ENCODE assay signal across 27 cellular contexts in the genomic region with DNA sequence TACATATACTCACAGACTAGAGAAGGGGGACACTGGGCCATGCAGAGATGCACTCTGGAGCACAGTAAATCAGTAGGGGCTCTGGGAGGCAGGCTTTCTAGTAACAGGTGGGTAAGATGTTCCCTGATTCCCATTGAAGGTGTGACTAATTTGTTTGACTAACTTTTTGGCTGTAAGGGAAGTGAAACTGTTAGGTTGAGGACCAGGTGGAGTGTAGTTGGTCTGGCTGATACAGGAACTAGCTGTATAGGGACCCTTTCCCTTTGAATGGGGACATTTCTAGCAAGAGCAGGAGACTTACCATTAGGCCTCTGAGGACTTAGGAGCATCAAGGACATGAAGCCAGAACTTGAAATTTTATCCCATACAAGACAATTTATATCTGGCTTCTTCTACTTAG.
"Had no signal": no experiment of that assay in that cellular context is flagged by ENCODE, and none has a peak within 500 bp of the region (broad histone marks: within the 10 kb centered on the region; RNA-seq: fewer than 3 reads in every experiment).

No MANE protein-coding gene starts in this region.

- ATAC-seq: natural killer cell treated with Interleukin-12 subunit alpha and Interleukin-12 subunit beta and Interleukin-15 and Interleukin-18, amount 100 ng/mL, for 72 hours; right cardiac atrium; sciatic nerve; stimulated activated naive CD8-positive, alpha-beta T cell treated with anti-CD3 and anti-CD28 coated beads, Interleukin-15, Interleukin-2, amounts not matched to agents 100 U/mL and 50 U/mL, for 24 hours had no signal

- FAIRE-seq: islet of Langerhans had no signal

- DNase-seq: hypothalamus; immature natural killer cell; kidney; left ventricle myocardium inferior; mesendoderm; naive B cell; ovary; retina; right cardiac atrium; stimulated activated CD4-positive, alpha-beta T cell treated with anti-CD3 and anti-CD28 coated beads, Interleukin-12 subunit alpha, Interleukin-12 subunit beta, amount 100 ng/mL, for 4 hours; stimulated activated CD4-positive, alpha-beta T cell treated with anti-CD3 and anti-CD28 coated beads, Interleukin-15, amount 100 ng/mL, for 24 hours; stimulated activated CD4-positive, alpha-beta T cell treated with anti-CD3 and anti-CD28 coated beads, Interleukin-2, amount 100 ng/mL, for 24 hours; stimulated activated CD4-positive, alpha-beta T cell treated with anti-CD3 and anti-CD28 coated beads, Interleukin-4, amount 100 ng/mL, for 1 hour; stimulated activated naive B cell treated with anti-CD40 and anti-IgM and Interleukin-4, amounts not matched to agents 10 μg/mL and 1 μg/mL and 100 μg/mL, for 72 hours; stimulated activated naive CD8-positive, alpha-beta T cell treated with anti-CD3 and anti-CD28 coated beads, Interleukin-15, Interleukin-2, amounts not matched to agents 100 U/mL and 50 U/mL, for 24 hours; stomach; testis; thyroid gland; transverse colon; upper lobe of left lung had no signal

- H3K4me3 ChIP-seq: left ventricle myocardium inferior, lung, ovary, prostate gland, skin epidermis, stomach, testis, thyroid gland, transverse colon, upper lobe of left lung, vagina had no signal

- H3K36me3 ChIP-seq: left ventricle myocardium inferior, ovary, prostate gland, stomach, thyroid gland, transverse colon, upper lobe of left lung, vagina had no signal

- H3K27me3 ChIP-seq: ovary, stomach, testis, thyroid gland, transverse colon, upper lobe of left lung, vagina had no signal
